11 cellular contexts compared by ENCODE assay signal in genomic region chr12:98154850-98155249, GRCh38.
DNase-seq lines count a peak whose midpoint lies in the region; ATAC-seq and TF ChIP-seq lines count a peak whose summit lies in the region.
"Had no signal": no experiment of that assay in that cellular context is flagged by ENCODE, and none has a peak within 500 bp of the region (broad histone marks: within the 10 kb centered on the region; RNA-seq: fewer than 3 reads in every experiment).

No MANE protein-coding gene starts in this region.

- H4K20me1 ChIP-seq in OCI-LY1 (ENCODE audit: insufficient read depth, low read length): no peaks in the 10 kb centered on the region

- H3K9me2 ChIP-seq in OCI-LY1 (ENCODE audit: low read depth, low read length): no peaks in the 10 kb centered on the region

- DNase-seq in heart left ventricle (peak in 1 of 5 donors; percentile 14), right atrium auricular region (ENCODE audit: low spot score) (no peak), fibroblast of villous mesenchyme (ENCODE audit: low read depth) (peak; percentile 4), ureter (ENCODE audit: low spot score) (peak; percentile 47), superior temporal gyrus (ENCODE audit: extremely low spot score) (no peak), tibial artery (no peak), DMS114 treated with DMSO at 0.1 percent for 48 hours (lab: John Stamatoyannopoulos, UW; ENCODE audit: unreplicated experiment) (no peak)
- DNase-seq: activated naive CD8-positive, alpha-beta T cell treated with anti-CD3 and anti-CD28 coated beads, Interleukin-2, amount 10 ng/mL, durations not matched to agents 7 days and 5 days; naive B cell had no signal

- TF ChIP-seq POLR2A in heart left ventricle (IDR thresholded peaks at IDR 0.05): no peak

- ATAC-seq in heart left ventricle: no peak

- H3K9me3 ChIP-seq in heart left ventricle (no peaks in the 10 kb centered on the region), right atrium auricular region (no peaks in the 10 kb centered on the region), OCI-LY1 (ENCODE audit: low read length) (no peaks in the 10 kb centered on the region), tibial artery (no peaks in the 10 kb centered on the region)
- H3K9me3 ChIP-seq: thoracic aorta had no signal

- H3K4me3 ChIP-seq in heart left ventricle: no peak overlapping the region
- H3K4me3 ChIP-seq in right atrium auricular region: no peak overlapping the region
- H3K4me3 ChIP-seq in OCI-LY1 (ENCODE audit: low read depth, low read length, poor library complexity, severe bottlenecking): no peak overlapping the region
- H3K4me3 ChIP-seq in fibroblast of villous mesenchyme (ENCODE audit: low read depth, low read length): no peak overlapping the region
- H3K4me3 ChIP-seq in tibial artery: no peak overlapping the region
- H3K4me3 ChIP-seq: thoracic aorta had no signal

- H3K27ac ChIP-seq in heart left ventricle (no peak overlapping the region), right atrium auricular region (no peak overlapping the region), OCI-LY1 (ENCODE audit: low read depth, low read length, poor library complexity, severe bottlenecking) (no peak overlapping the region), tibial artery (no peak overlapping the region)
- H3K27ac ChIP-seq: thoracic aorta had no signal

- H3K9ac ChIP-seq in OCI-LY1 (ENCODE audit: low read length): no peak overlapping the region

- peaks cover 0 to 2% (median 0%) of the 10 kb centered on the region in 9 donors for H3K27me3 ChIP-seq in heart left ventricle
- no peaks in the 10 kb centered on the region for H3K27me3 ChIP-seq in right atrium auricular region
- H3K27me3 ChIP-seq in OCI-LY1 (ENCODE audit: insufficient read depth, low read length): no peaks in the 10 kb centered on the region
- H3K27me3 ChIP-seq in tibial artery: no peaks in the 10 kb centered on the region

- H3K36me3 ChIP-seq in heart left ventricle: no peaks in the 10 kb centered on the region
- H3K36me3 ChIP-seq in right atrium auricular region: no peaks in the 10 kb centered on the region
- no peaks in the 10 kb centered on the region for H3K36me3 ChIP-seq in OCI-LY1 (ENCODE audit: insufficient read depth, low read length)
- H3K36me3 ChIP-seq in tibial artery: no peaks in the 10 kb centered on the region
- H3K36me3 ChIP-seq: thoracic aorta had no signal

- H3K4me2 ChIP-seq in OCI-LY1 (ENCODE audit: low read length): no peak overlapping the region

- no peaks in the 10 kb centered on the region for H3K79me2 ChIP-seq in OCI-LY1 (ENCODE audit: insufficient read depth, low read length)

- WGBS in heart left ventricle, 4 donors: 7 to 11% (median 9%) methylated on average over 4 of the region's 4 CpGs

- intact Hi-C loops in heart left ventricle (cut with DNase I): loop anchor here in 2 of 10 donors (5.0 to 10.0 kb wide), 5 partner anchors 170 to 848 kb away; no protein-coding TSS in a partner anchor
- intact Hi-C loops in tibial artery (cut with DNase I; ENCODE audit: low total_unique reads): no loop called here

- H2AFZ ChIP-seq in OCI-LY1 (ENCODE audit: low read length): no peak overlapping the region

- H3F3A ChIP-seq in OCI-LY1 (ENCODE audit: insufficient read depth, low read length): no peaks in the 10 kb centered on the region

- peak; percentile 8 to 61 (median 40) for TF ChIP-seq CTCF in heart left ventricle (IDR thresholded peaks at IDR 0.05)
- peak in 1 of 2 donors; percentile 49 for TF ChIP-seq CTCF in right atrium auricular region (IDR thresholded peaks at IDR 0.05)
- TF ChIP-seq CTCF in OCI-LY1 (IDR thresholded peaks at IDR 0.05; ENCODE audit: low read length): peak; percentile 15; the same call in 1 of the 2 replicates
- TF ChIP-seq CTCF in fibroblast of villous mesenchyme (IDR thresholded peaks at IDR 0.05; ENCODE audit: insufficient read depth, low read depth, low read length): peak; percentile 24
- no peak for TF ChIP-seq CTCF in tibial artery (IDR thresholded peaks at IDR 0.05)

- H3K4me1 ChIP-seq in heart left ventricle: peaks cover 0 to 6% (median 0%) of the 10 kb centered on the region in 12 donors
- no peaks in the 10 kb centered on the region for H3K4me1 ChIP-seq in right atrium auricular region
- no peaks in the 10 kb centered on the region for H3K4me1 ChIP-seq in OCI-LY1 (ENCODE audit: insufficient read depth, low read length, severe bottlenecking)
- H3K4me1 ChIP-seq in tibial artery: no peaks in the 10 kb centered on the region

Comparison
In these comparisons a context has a peak if more than half of its experiments do, and no peak if none do; other contexts are left out.
1. DNase-seq: peak in fibroblast of villous mesenchyme (single experiment) and ureter (single experiment); none in right atrium auricular region (single experiment), superior temporal gyrus (single experiment), tibial artery (0 of 2) and DMS114 treated with DMSO at 0.1 percent for 48 hours (single experiment).
2. CTCF ChIP-seq: peak in heart left ventricle (12 of 12), OCI-LY1 (single experiment) and fibroblast of villous mesenchyme (single experiment); none in tibial artery (0 of 2).